ENCODE assay signal across 21 cellular contexts in the genomic region with DNA sequence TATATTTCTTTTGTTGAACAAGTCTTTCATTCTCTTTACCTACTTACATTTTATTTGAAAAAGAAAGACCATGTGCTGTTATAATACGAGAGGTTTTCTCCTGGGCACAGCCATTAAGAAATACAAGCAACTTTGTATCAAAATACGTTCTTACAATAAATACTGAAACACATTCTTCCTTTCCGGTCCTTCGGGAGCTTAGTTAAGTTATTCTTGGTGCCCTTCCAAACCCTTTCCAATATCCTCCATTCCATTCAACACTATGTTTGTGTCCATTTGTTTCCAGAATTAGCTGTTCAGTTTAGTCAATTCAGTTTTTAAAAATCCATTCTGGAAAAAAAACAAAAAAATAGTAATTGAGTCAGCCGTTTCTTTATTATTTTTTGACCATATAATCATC.
DNase-seq lines count a peak whose midpoint lies in the region; ATAC-seq and TF ChIP-seq lines count a peak whose summit lies in the region.
"Had no signal": no experiment of that assay in that cellular context is flagged by ENCODE, and none has a peak within 500 bp of the region (broad histone marks: within the 10 kb centered on the region; RNA-seq: fewer than 3 reads in every experiment).

No MANE protein-coding gene starts in this region.

- H3K36me3 ChIP-seq in left ventricle myocardium inferior (no peaks in the 10 kb centered on the region), MM.1S (replicated peaks; ENCODE audit: insufficient read depth, low read length) (no peaks in the 10 kb centered on the region), thyroid gland (no peaks in the 10 kb centered on the region)

- H3K4me2 ChIP-seq in MM.1S (ENCODE audit: low read depth, low read length) = no peak overlapping the region
- H3K4me2 ChIP-seq: KMS-11 had no signal

- H3K9me3 ChIP-seq in left ventricle myocardium inferior (replicated peaks) (peaks cover 7% of the 10 kb centered on the region), MM.1S (replicated peaks; ENCODE audit: insufficient read depth, low read length) (no peaks in the 10 kb centered on the region), thyroid gland (no peaks in the 10 kb centered on the region)

- WGBS in thyroid gland, 2 donors = 62 to 67% methylated on average over 5 of the region's 5 CpGs

- DNase-seq in Right ventricle myocardium superior = no peak
- no peak for DNase-seq in left ventricle myocardium inferior
- DNase-seq in choroid plexus epithelial cell (ENCODE audit: low read depth) = peak; percentile 58
- DNase-seq in myocyte (ENCODE audit: low read depth) = peak; percentile 9
- DNase-seq in MM.1S = no peak
- DNase-seq in RPMI8226 = no peak
- no peak for DNase-seq in thyroid gland
- DNase-seq: 8988T; C1 segment of cervical spinal cord; CD8-positive, alpha-beta T cell; DND-41; IMR-90; MV-4-11; NCI-H1105 treated with DMSO at 0.1 percent for 48 hours; NCI-H2081; NCI-H2171 treated with DMSO at 0.1 percent for 48 hours; NCI-H524 treated with DMSO at 0.1 percent for 48 hours; OCI-M1; SHP77 had no signal

- ATAC-seq in Right ventricle myocardium superior (ENCODE audit: poor library complexity) = peak; percentile 45
- ATAC-seq: CD8-positive, alpha-beta T cell; GM12878 had no signal

- TF ChIP-seq CTCF in left ventricle myocardium inferior (IDR thresholded peaks at IDR 0.05; ENCODE audit: borderline replicate concordance) (no peak), choroid plexus epithelial cell (conservative IDR thresholded peaks at IDR 0.05; ENCODE audit: low read depth, low read length) (no peak), MM.1S (IDR thresholded peaks at IDR 0.05; ENCODE audit: low read length) (no peak), thyroid gland (IDR thresholded peaks at IDR 0.05) (no peak)

- no peak overlapping the region for H3K4me3 ChIP-seq in left ventricle myocardium inferior
- no peak overlapping the region for H3K4me3 ChIP-seq in choroid plexus epithelial cell (ENCODE audit: low read depth, low read length)
- H3K4me3 ChIP-seq in MM.1S (ENCODE audit: low read length) = no peak overlapping the region
- H3K4me3 ChIP-seq in thyroid gland (replicated peaks in 1 of 3) = no peak overlapping the region
- H3K4me3 ChIP-seq: GM12878 had no signal

- no peaks in the 10 kb centered on the region for H4K20me1 ChIP-seq in MM.1S (ENCODE audit: insufficient read depth, low read length)

- intact Hi-C loops in Right ventricle myocardium superior (cut with DNase I) = no loop called here
- intact Hi-C loops in left ventricle myocardium inferior (cut with micrococcal nuclease) = no loop called here
- intact Hi-C loops in thyroid gland (cut with DNase I) = no loop called here

- no peaks in the 10 kb centered on the region for H3K79me2 ChIP-seq in MM.1S (ENCODE audit: low read length)

- H3F3A ChIP-seq in MM.1S (ENCODE audit: insufficient read depth, low read length) = no peaks in the 10 kb centered on the region

- no peaks in the 10 kb centered on the region for H3K27me3 ChIP-seq in left ventricle myocardium inferior (ENCODE audit: low read depth)
- no peaks in the 10 kb centered on the region for H3K27me3 ChIP-seq in MM.1S (replicated peaks; ENCODE audit: insufficient read depth, low read length)
- no peaks in the 10 kb centered on the region for H3K27me3 ChIP-seq in thyroid gland

- no peaks in the 10 kb centered on the region for H3K9me2 ChIP-seq in MM.1S (replicated peaks; ENCODE audit: insufficient read depth, low read length)

- H3K27ac ChIP-seq in left ventricle myocardium inferior (replicated peaks) (no peak overlapping the region), MM.1S (ENCODE audit: low read length) (no peak overlapping the region), thyroid gland (no peak overlapping the region)
- H3K27ac ChIP-seq: KMS-11 had no signal

- H3K4me1 ChIP-seq in left ventricle myocardium inferior (no peaks in the 10 kb centered on the region), MM.1S (ENCODE audit: low read length) (no peaks in the 10 kb centered on the region), thyroid gland (no peaks in the 10 kb centered on the region)

- no peak for TF ChIP-seq POLR2A in thyroid gland (IDR thresholded peaks at IDR 0.05)

- H3K9ac ChIP-seq in MM.1S (ENCODE audit: low read length) = no peak overlapping the region
- H3K9ac ChIP-seq: KMS-11 had no signal

- no peak overlapping the region for H2AFZ ChIP-seq in MM.1S (ENCODE audit: low read length)

Comparison
In these comparisons a context has a peak if more than half of its experiments do, and no peak if none do; other contexts are left out.
1. DNase-seq: peak in choroid plexus epithelial cell (single experiment) and myocyte (single experiment); none in Right ventricle myocardium superior (single experiment), left ventricle myocardium inferior (single experiment), MM.1S (single experiment), RPMI8226 (single experiment) and thyroid gland (0 of 2).